ENCODE assay signal across 10 cellular contexts in the genomic region with DNA sequence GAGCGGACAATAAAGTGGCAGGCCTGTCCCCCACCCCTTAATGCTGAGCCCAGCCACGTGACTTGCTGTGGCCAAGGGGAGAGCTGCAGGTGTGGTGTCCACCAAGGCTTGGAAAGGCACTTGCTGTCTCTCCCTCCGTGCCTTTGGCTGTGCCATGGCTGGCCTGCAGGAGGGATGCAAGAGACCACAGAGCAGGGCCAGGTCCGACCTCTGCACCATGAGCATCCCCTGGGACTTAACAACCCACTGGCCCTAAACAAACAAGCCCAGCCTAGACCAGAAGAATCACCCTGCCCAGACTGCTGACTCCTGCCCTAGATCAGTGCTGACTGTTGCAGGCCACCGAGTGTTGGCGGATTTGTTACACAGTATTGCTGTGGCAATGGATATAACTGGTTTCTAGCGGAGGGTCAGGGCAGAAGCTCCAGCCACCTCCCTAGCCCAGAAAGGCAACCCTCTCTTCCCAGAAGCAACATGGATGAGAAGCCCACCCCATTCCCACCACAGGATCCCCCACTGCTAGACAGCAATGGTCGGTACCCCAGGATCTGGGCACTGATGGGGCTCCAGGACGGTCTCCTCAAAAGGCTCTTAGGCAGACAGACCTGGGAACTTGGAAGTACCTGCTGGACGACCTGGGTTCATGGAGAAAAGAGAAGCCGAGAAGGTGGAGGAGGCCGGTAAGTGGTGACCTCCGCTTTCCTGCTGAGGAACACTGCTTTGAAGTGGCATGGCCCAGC.
"Had no signal": no experiment of that assay in that cellular context is flagged by ENCODE, and none has a peak within 500 bp of the region (broad histone marks: within the 10 kb centered on the region; RNA-seq: fewer than 3 reads in every experiment).

No MANE protein-coding gene starts in this region.

- FAIRE-seq: urothelium cell line had no signal

- H3K36me3 Mint-ChIP-seq: immature natural killer cell had no signal

- H3K27ac ChIP-seq: skin epidermis had no signal

- H3K4me3 Mint-ChIP-seq: activated CD8-positive, alpha-beta T cell treated with anti-CD3 and anti-CD28 coated beads, Interleukin-2, amount 10 ng/mL, durations not matched to agents 7 days and 5 days; immature natural killer cell had no signal

- ATAC-seq: activated CD8-positive, alpha-beta T cell treated with anti-CD3 and anti-CD28 coated beads, Interleukin-2, amount 10 ng/mL, durations not matched to agents 7 days and 5 days; esophagus mucosa; left colon had no signal

- H3K9me3 Mint-ChIP-seq: immature natural killer cell had no signal

- H3K4me3 ChIP-seq: skin epidermis had no signal

- DNase-seq: activated CD8-positive, alpha-beta memory T cell treated with anti-CD3 and anti-CD28 coated beads, Interleukin-2, amount 50 U/mL, for 48 hours; activated CD8-positive, alpha-beta T cell treated with anti-CD3 and anti-CD28 coated beads, Interleukin-2, amount 10 ng/mL, durations not matched to agents 7 days and 5 days; activated naive CD4-positive, alpha-beta T cell treated with Interleukin-2 at 50 U/mL for 16 hours; cerebellar nuclear complex; immature natural killer cell; T-helper 9 cell had no signal
